ENCODE assay signal across 10 cellular contexts in genomic region chr6:38212579-38212978, GRCh38.
DNase-seq lines count a peak whose midpoint lies in the region; ATAC-seq, FAIRE-seq and TF ChIP-seq lines count a peak whose summit lies in the region.
"Had no signal": no experiment of that assay in that cellular context is flagged by ENCODE, and none has a peak within 500 bp of the region (broad histone marks: within the 10 kb centered on the region; RNA-seq: fewer than 3 reads in every experiment).

No MANE protein-coding gene starts in this region.

- POLR2A ChIA-PET in A673 (lab: Charles Lee; ENCODE audit: low non-redundant PET): no interaction called here
- POLR2A ChIA-PET in SK-N-SH (lab: Yijun Ruan, JAX): no interaction called here

- ATAC-seq in foreskin keratinocyte: no peak

- H3K9me2 ChIP-seq in SK-N-SH: no peaks in the 10 kb centered on the region

- H3F3A ChIP-seq in SK-N-SH (replicated peaks; ENCODE audit: insufficient read depth): no peaks in the 10 kb centered on the region

- H3K27me3 ChIP-seq in A673 (replicated peaks; ENCODE audit: insufficient read depth, low read depth, low read length, poor library complexity) (no peaks in the 10 kb centered on the region), SK-N-SH (ENCODE audit: insufficient read depth) (no peaks in the 10 kb centered on the region), small intestine (ENCODE audit: control insufficient read depth in 2 of 2, insufficient read depth in 2 of 2, low read length in 2 of 2) (no peaks in the 10 kb centered on the region), foreskin keratinocyte (no peaks in the 10 kb centered on the region)

- H3K9me3 ChIP-seq in A673 (ENCODE audit: low read depth, low read length, poor library complexity, severe bottlenecking): no peaks in the 10 kb centered on the region
- no peaks in the 10 kb centered on the region for H3K9me3 ChIP-seq in SK-N-SH
- H3K9me3 ChIP-seq in small intestine (ENCODE audit: control insufficient read depth, low read depth): no peaks in the 10 kb centered on the region

- FAIRE-seq in small intestine (lab: Jason Lieb, UNC): no peak

- WGBS in SK-N-SH (ENCODE audit: low lambda C conversion rate): 81% methylated on average over 4 of the region's 5 CpGs
- 71 to 85% (median 85%) methylated on average over 5 of the region's 5 CpGs for WGBS in small intestine, 3 donors

- CTCF ChIA-PET in A673 (lab: Charles Lee): no interaction called here
- CTCF ChIA-PET in SK-N-SH (lab: Yijun Ruan, JAX): interaction anchor here (1.5 kb wide), 1 partner anchor 23 kb away, joined by 3 read pairs; no protein-coding TSS in a partner anchor

- H3K9me3 Mint-ChIP-seq in HFFc6: no peaks in the 10 kb centered on the region

- no peak overlapping the region for H2AFZ ChIP-seq in SK-N-SH (ENCODE audit: low read depth)

- H4K20me1 ChIP-seq in SK-N-SH (ENCODE audit: insufficient read depth): no peaks in the 10 kb centered on the region

- DNase-seq in A673 (ENCODE audit: low spot score) (peak; percentile 71), NCI-H146 treated with DMSO at 0.1 percent for 48 hours (lab: John Stamatoyannopoulos, UW; ENCODE audit: unreplicated experiment) (peak; percentile 98), astrocyte of the hippocampus (ENCODE audit: low read depth, low spot score) (peak; percentile 67), lung microvascular endothelial cell (ENCODE audit: low read depth in 2 of 2) (peak; percentile 20 to 63), HFFc6 (no peak), SK-N-SH (no peak), small intestine (no peak), foreskin keratinocyte (no peak)
- DNase-seq: central memory CD4-positive, alpha-beta T cell; OCI-M1 had no signal

- no peak overlapping the region for H3K4me2 ChIP-seq in SK-N-SH

- H3K36me3 ChIP-seq in A673 (ENCODE audit: insufficient read depth, low read length, poor library complexity, severe bottlenecking): no peaks in the 10 kb centered on the region
- no peaks in the 10 kb centered on the region for H3K36me3 ChIP-seq in SK-N-SH (replicated peaks in 1 of 2; ENCODE audit: control insufficient read depth in 1 of 2, insufficient read depth in 2 of 2, low read length in 1 of 2)
- no peaks in the 10 kb centered on the region for H3K36me3 ChIP-seq in small intestine (ENCODE audit: control insufficient read depth in 2 of 2, insufficient read depth in 2 of 2, low read length in 2 of 2)

- H3K27ac ChIP-seq in A673 (ENCODE audit: low read depth, low read length, poor library complexity, severe bottlenecking) (peak overlapping the region; percentile 26), SK-N-SH (ENCODE audit: low read depth in 2 of 2, low read length in 1 of 2) (peak overlapping the region in 1 of 2 experiments; percentile 14; a peak in 2 of 4 replicates), small intestine (ENCODE audit: low read depth in 1 of 2, low read length in 1 of 2) (no peak overlapping the region), foreskin keratinocyte (no peak overlapping the region)

- H3K36me3 Mint-ChIP-seq in HFFc6 (ENCODE audit: low read depth): no peaks in the 10 kb centered on the region

- no peak overlapping the region for H3K4me3 ChIP-seq in A673 (ENCODE audit: low read depth, low read length, poor library complexity, severe bottlenecking)
- no peak overlapping the region for H3K4me3 ChIP-seq in SK-N-SH (ENCODE audit: low read depth in 2 of 2, low read length in 1 of 2)
- H3K4me3 ChIP-seq in small intestine (ENCODE audit: low read depth in 1 of 2, low read length in 2 of 2): no peak overlapping the region

- intact Hi-C loops in A673 (cut with micrococcal nuclease; ENCODE audit: unreplicated experiment): no loop called here

- TF ChIP-seq CTCF in A673 (conservative IDR thresholded peaks at IDR 0.05; ENCODE audit: low read depth, low read length) (no peak), HFFc6 (IDR thresholded peaks at IDR 0.05) (no peak), SK-N-SH (IDR thresholded peaks at IDR 0.05) (no peak), foreskin keratinocyte (conservative IDR thresholded peaks at IDR 0.05) (no peak)

- H3K9ac ChIP-seq in SK-N-SH: no peak overlapping the region

- no peak for TF ChIP-seq RAD21 in SK-N-SH (IDR thresholded peaks at IDR 0.05; ENCODE audit: low read length)

- peaks cover 2% of the 10 kb centered on the region; the same call in 1 of the 2 replicates for H3K27me3 Mint-ChIP-seq in HFFc6 (ENCODE audit: insufficient read depth)

- no TSS peak for BruUV-seq in A673 (replicated peaks; lab: Mats Ljungman, UMichigan)

- H3K27ac Mint-ChIP-seq in HFFc6: no peak overlapping the region

- H3K79me2 ChIP-seq in SK-N-SH (ENCODE audit: insufficient read depth): no peaks in the 10 kb centered on the region

- H3K4me3 Mint-ChIP-seq in HFFc6: no peak overlapping the region

- peaks cover 34% of the 10 kb centered on the region for H3K4me1 ChIP-seq in A673 (ENCODE audit: insufficient read depth, low read length, poor library complexity, severe bottlenecking)
- H3K4me1 ChIP-seq in SK-N-SH (ENCODE audit: control insufficient read depth in 1 of 2, insufficient read depth in 2 of 2, low read depth in 1 of 2, low read length in 1 of 2): peaks cover 9 to 53% of the 10 kb centered on the region in 2 experiments; a peak in 3 of 4 replicates
- H3K4me1 ChIP-seq in small intestine (ENCODE audit: control insufficient read depth in 2 of 2, insufficient read depth in 1 of 2, low read depth in 1 of 2, low read length in 1 of 2): peaks cover 0 to 4% of the 10 kb centered on the region in 2 donors
- no peaks in the 10 kb centered on the region for H3K4me1 ChIP-seq in foreskin keratinocyte

- no peak for TF ChIP-seq EP300 in SK-N-SH (IDR thresholded peaks at IDR 0.05; ENCODE audit: borderline replicate concordance in 1 of 2, low read depth in 1 of 2, low read length in 1 of 2)

- H3K4me1 Mint-ChIP-seq in HFFc6 (ENCODE audit: low read depth): peaks cover 12% of the 10 kb centered on the region

TF ChIP-seq in SK-N-SH, 30 proteins besides CTCF, POLR2A, EP300 and RAD21 (continues in another document):
- TF ChIP-seq, protein P1, sequence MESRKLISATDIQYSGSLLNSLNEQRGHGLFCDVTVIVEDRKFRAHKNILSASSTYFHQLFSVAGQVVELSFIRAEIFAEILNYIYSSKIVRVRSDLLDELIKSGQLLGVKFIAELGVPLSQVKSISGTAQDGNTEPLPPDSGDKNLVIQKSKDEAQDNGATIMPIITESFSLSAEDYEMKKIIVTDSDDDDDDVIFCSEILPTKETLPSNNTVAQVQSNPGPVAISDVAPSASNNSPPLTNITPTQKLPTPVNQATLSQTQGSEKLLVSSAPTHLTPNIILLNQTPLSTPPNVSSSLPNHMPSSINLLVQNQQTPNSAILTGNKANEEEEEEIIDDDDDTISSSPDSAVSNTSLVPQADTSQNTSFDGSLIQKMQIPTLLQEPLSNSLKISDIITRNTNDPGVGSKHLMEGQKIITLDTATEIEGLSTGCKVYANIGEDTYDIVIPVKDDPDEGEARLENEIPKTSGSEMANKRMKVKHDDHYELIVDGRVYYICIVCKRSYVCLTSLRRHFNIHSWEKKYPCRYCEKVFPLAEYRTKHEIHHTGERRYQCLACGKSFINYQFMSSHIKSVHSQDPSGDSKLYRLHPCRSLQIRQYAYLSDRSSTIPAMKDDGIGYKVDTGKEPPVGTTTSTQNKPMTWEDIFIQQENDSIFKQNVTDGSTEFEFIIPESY (IDR thresholded peaks at IDR 0.05; ENCODE audit: borderline replicate concordance, low read depth): no peak
- no peak for TF ChIP-seq USF2 (IDR thresholded peaks at IDR 0.05; ENCODE audit: borderline replicate concordance, low read depth, low read length)
- TF ChIP-seq JUND (IDR thresholded peaks at IDR 0.05): no peak
- TF ChIP-seq IRF3 (IDR thresholded peaks at IDR 0.05; ENCODE audit: low read depth, low read length): no peak
- no peak for TF ChIP-seq TCF12 (IDR thresholded peaks at IDR 0.05)
- TF ChIP-seq, protein P2, sequence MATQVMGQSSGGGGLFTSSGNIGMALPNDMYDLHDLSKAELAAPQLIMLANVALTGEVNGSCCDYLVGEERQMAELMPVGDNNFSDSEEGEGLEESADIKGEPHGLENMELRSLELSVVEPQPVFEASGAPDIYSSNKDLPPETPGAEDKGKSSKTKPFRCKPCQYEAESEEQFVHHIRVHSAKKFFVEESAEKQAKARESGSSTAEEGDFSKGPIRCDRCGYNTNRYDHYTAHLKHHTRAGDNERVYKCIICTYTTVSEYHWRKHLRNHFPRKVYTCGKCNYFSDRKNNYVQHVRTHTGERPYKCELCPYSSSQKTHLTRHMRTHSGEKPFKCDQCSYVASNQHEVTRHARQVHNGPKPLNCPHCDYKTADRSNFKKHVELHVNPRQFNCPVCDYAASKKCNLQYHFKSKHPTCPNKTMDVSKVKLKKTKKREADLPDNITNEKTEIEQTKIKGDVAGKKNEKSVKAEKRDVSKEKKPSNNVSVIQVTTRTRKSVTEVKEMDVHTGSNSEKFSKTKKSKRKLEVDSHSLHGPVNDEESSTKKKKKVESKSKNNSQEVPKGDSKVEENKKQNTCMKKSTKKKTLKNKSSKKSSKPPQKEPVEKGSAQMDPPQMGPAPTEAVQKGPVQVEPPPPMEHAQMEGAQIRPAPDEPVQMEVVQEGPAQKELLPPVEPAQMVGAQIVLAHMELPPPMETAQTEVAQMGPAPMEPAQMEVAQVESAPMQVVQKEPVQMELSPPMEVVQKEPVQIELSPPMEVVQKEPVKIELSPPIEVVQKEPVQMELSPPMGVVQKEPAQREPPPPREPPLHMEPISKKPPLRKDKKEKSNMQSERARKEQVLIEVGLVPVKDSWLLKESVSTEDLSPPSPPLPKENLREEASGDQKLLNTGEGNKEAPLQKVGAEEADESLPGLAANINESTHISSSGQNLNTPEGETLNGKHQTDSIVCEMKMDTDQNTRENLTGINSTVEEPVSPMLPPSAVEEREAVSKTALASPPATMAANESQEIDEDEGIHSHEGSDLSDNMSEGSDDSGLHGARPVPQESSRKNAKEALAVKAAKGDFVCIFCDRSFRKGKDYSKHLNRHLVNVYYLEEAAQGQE (IDR thresholded peaks at IDR 0.05; ENCODE audit: low read depth, low read length): no peak
- no peak for TF ChIP-seq GATA2 (CRISPR knock-in tag; IDR thresholded peaks at IDR 0.05)

Comparison
In these comparisons a context has a peak if more than half of its experiments do, and no peak if none do; other contexts are left out.
1. DNase-seq: peak in A673 (single experiment), NCI-H146 treated with DMSO at 0.1 percent for 48 hours (single experiment), astrocyte of the hippocampus (single experiment) and lung microvascular endothelial cell (2 of 2); none in HFFc6 (single experiment), SK-N-SH (single experiment), small intestine (single experiment) and foreskin keratinocyte (0 of 2).